ENCODE assay signal across 24 cellular contexts in the genomic region with DNA sequence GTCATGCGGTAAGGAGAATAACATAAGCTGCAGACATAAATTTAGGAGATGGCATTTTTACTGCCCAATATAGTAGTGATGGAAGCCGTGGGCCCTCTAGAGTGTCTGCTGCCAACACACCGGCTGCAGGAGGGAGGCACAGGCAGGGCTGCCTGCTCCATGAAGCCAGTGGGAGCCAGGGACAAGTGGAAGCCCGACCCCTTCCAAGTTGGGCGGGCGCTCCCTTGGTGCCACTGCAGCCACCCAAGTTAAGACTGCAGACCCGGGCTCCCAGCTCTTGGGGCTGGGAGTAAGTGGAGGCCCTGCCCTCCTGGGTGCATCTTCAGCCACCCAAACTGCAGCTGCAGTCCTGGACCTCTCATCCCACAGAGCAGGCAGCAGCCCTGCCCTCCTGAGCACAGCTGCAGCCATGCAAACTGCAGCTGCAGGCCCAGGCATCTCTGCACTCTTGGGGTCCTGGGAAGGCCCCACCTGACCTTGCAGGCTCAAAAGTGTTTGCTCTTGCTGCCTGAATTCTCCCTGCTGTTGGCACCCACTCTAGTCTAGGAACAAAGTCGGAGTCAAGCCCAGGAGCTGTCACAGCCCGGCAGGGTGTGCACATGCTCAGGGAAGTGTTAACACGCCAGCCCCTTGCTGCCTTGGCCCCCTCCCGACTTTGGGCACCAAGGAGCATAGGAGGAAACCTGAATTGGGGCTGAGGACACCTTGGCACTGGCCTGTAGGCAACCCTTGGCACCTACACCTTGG.
"Had no signal": no experiment of that assay in that cellular context is flagged by ENCODE, and none has a peak within 500 bp of the region (broad histone marks: within the 10 kb centered on the region; RNA-seq: fewer than 3 reads in every experiment).

No MANE protein-coding gene starts in this region.

- H3K4me1 ChIP-seq: esophagus squamous epithelium, heart right ventricle, left ventricle myocardium inferior, parathyroid adenoma, prostate gland, right atrium auricular region, stomach, thyroid gland had no signal

- DNase-seq: cortex of kidney; effector memory CD8-positive, alpha-beta T cell; erythroblast; esophagus squamous epithelium; foreskin melanocyte; glutamatergic neuron; heart right ventricle; hippocampal formation; kidney glomerular epithelial cell; left colon; left ventricle myocardium inferior; natural killer cell; sigmoid colon; stimulated activated CD4-positive, alpha-beta T cell treated with anti-CD3 and anti-CD28 coated beads, Interleukin-4, amount 100 ng/mL, for 4 hours; stimulated activated naive CD4-positive, alpha-beta T cell treated with Interleukin-2 at 50 U/mL for 16 hours; stomach; thyroid gland; trophoblast cell had no signal

- H3K36me3 ChIP-seq: esophagus squamous epithelium, heart right ventricle, left ventricle myocardium inferior, neutrophil, prostate gland, right atrium auricular region, sigmoid colon, stomach, thyroid gland had no signal

- H3K27me3 Mint-ChIP-seq: effector memory CD8-positive, alpha-beta T cell had no signal

- H3K4me3 ChIP-seq: esophagus squamous epithelium, heart right ventricle, left ventricle myocardium inferior, lung, prostate gland, right atrium auricular region, sigmoid colon, stomach, thyroid gland had no signal

- ATAC-seq: effector memory CD8-positive, alpha-beta T cell; heart right ventricle; left colon; natural killer cell had no signal

- H3K4me3 Mint-ChIP-seq: effector memory CD8-positive, alpha-beta T cell; memory B cell; natural killer cell had no signal

- H3K4me1 Mint-ChIP-seq: memory B cell, natural killer cell had no signal

- H3K9me3 ChIP-seq: esophagus squamous epithelium, neutrophil, prostate gland, sigmoid colon, thyroid gland had no signal

- H3K27me3 ChIP-seq: esophagus squamous epithelium, heart right ventricle, neutrophil, right atrium auricular region, sigmoid colon, stomach, thyroid gland had no signal

- H3K36me3 Mint-ChIP-seq: memory B cell, natural killer cell had no signal

- H3K27ac ChIP-seq: esophagus squamous epithelium, heart right ventricle, left ventricle myocardium inferior, neutrophil, parathyroid adenoma, prostate gland, right atrium auricular region, sigmoid colon, stomach, thyroid gland had no signal
